In genomic region chr9:14168381-14168780, GRCh38 we compare ENCODE assay signal across 9 cellular contexts.
"Had no signal": no experiment of that assay in that cellular context is flagged by ENCODE, and none has a peak within 500 bp of the region (broad histone marks: within the 10 kb centered on the region; RNA-seq: fewer than 3 reads in every experiment).

No MANE protein-coding gene starts in this region.

- ATAC-seq: HCT116, HepG2 had no signal

- H3K27me3 Mint-ChIP-seq: IgD-negative memory B cell had no signal

- H3K27ac Mint-ChIP-seq: HFFc6, IgD-negative memory B cell had no signal

- H3K9ac ChIP-seq: GM23248 had no signal

- H3K4me1 Mint-ChIP-seq: IgD-negative memory B cell had no signal

- H3K27ac ChIP-seq: GM23248, HL-60 had no signal

- H3K4me3 Mint-ChIP-seq: HFFc6, IgD-negative memory B cell had no signal

- H3K36me3 ChIP-seq: HAP-1 had no signal

- H3K9me3 Mint-ChIP-seq: HFFc6 had no signal

- H3K4me3 ChIP-seq: GM23248, HAP-1 had no signal

- H3K4me1 ChIP-seq: HAP-1 had no signal

- H2AFZ ChIP-seq: GM23248 had no signal

- H3K36me3 Mint-ChIP-seq: IgD-negative memory B cell had no signal

- H3K9me3 ChIP-seq: HAP-1 had no signal

- DNase-seq: GM23248, GOT3, H7, HFFc6 had no signal

- FAIRE-seq: HepG2 had no signal
